In genomic region chr3:15108082-15108545, GRCh38 we compare ENCODE assay signal across 1 cellular context.
TF ChIP-seq lines count a peak whose summit lies in the region.

No MANE protein-coding gene starts in this region.

TF ChIP-seq in HepG2, 621 proteins besides CTCF, POLR2A, EP300 and RAD21 (continued from another document and continues in another):
- no peak for TF ChIP-seq SNAPC4 (CRISPR knock-in tag; IDR thresholded peaks at IDR 0.05)
- TF ChIP-seq MTA1 (CRISPR knock-in tag; IDR thresholded peaks at IDR 0.05; ENCODE audit: borderline replicate concordance) = no peak
- no peak for TF ChIP-seq SMAD1 (CRISPR knock-in tag; IDR thresholded peaks at IDR 0.05; ENCODE audit: borderline replicate concordance, low read depth)
- TF ChIP-seq CBFB (CRISPR knock-in tag; IDR thresholded peaks at IDR 0.05) = no peak
- TF ChIP-seq ZBTB2 (CRISPR knock-in tag; IDR thresholded peaks at IDR 0.05; ENCODE audit: low read depth) = no peak
- TF ChIP-seq, protein P1, sequence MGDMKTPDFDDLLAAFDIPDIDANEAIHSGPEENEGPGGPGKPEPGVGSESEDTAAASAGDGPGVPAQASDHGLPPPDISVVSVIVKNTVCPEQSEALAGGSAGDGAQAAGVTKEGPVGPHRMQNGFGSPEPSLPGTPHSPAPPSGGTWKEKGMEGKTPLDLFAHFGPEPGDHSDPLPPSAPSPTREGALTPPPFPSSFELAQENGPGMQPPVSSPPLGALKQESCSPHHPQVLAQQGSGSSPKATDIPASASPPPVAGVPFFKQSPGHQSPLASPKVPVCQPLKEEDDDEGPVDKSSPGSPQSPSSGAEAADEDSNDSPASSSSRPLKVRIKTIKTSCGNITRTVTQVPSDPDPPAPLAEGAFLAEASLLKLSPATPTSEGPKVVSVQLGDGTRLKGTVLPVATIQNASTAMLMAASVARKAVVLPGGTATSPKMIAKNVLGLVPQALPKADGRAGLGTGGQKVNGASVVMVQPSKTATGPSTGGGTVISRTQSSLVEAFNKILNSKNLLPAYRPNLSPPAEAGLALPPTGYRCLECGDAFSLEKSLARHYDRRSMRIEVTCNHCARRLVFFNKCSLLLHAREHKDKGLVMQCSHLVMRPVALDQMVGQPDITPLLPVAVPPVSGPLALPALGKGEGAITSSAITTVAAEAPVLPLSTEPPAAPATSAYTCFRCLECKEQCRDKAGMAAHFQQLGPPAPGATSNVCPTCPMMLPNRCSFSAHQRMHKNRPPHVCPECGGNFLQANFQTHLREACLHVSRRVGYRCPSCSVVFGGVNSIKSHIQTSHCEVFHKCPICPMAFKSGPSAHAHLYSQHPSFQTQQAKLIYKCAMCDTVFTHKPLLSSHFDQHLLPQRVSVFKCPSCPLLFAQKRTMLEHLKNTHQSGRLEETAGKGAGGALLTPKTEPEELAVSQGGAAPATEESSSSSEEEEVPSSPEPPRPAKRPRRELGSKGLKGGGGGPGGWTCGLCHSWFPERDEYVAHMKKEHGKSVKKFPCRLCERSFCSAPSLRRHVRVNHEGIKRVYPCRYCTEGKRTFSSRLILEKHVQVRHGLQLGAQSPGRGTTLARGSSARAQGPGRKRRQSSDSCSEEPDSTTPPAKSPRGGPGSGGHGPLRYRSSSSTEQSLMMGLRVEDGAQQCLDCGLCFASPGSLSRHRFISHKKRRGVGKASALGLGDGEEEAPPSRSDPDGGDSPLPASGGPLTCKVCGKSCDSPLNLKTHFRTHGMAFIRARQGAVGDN (CRISPR knock-in tag; IDR thresholded peaks at IDR 0.05) = peak; percentile 48
- TF ChIP-seq, protein P2, sequence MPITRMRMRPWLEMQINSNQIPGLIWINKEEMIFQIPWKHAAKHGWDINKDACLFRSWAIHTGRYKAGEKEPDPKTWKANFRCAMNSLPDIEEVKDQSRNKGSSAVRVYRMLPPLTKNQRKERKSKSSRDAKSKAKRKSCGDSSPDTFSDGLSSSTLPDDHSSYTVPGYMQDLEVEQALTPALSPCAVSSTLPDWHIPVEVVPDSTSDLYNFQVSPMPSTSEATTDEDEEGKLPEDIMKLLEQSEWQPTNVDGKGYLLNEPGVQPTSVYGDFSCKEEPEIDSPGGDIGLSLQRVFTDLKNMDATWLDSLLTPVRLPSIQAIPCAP (CRISPR knock-in tag; IDR thresholded peaks at IDR 0.05; ENCODE audit: low read depth) = no peak
- no peak for TF ChIP-seq ZNF766 (CRISPR knock-in tag; IDR thresholded peaks at IDR 0.05; ENCODE audit: borderline replicate concordance)
- no peak for TF ChIP-seq ZNF879 (CRISPR knock-in tag; IDR thresholded peaks at IDR 0.05)
- TF ChIP-seq, protein P3, sequence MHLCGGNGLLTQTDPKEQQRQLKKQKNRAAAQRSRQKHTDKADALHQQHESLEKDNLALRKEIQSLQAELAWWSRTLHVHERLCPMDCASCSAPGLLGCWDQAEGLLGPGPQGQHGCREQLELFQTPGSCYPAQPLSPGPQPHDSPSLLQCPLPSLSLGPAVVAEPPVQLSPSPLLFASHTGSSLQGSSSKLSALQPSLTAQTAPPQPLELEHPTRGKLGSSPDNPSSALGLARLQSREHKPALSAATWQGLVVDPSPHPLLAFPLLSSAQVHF (CRISPR knock-in tag; IDR thresholded peaks at IDR 0.05) = no peak
- TF ChIP-seq, protein P4, sequence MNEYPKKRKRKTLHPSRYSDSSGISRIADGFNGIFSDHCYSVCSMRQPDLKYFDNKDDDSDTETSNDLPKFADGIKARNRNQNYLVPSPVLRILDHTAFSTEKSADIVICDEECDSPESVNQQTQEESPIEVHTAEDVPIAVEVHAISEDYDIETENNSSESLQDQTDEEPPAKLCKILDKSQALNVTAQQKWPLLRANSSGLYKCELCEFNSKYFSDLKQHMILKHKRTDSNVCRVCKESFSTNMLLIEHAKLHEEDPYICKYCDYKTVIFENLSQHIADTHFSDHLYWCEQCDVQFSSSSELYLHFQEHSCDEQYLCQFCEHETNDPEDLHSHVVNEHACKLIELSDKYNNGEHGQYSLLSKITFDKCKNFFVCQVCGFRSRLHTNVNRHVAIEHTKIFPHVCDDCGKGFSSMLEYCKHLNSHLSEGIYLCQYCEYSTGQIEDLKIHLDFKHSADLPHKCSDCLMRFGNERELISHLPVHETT (CRISPR knock-in tag; conservative IDR thresholded peaks at IDR 0.05) = no peak
- TF ChIP-seq ADNP (CRISPR knock-in tag; IDR thresholded peaks at IDR 0.05) = no peak
- 0 out of 2 replicates have a peak, but pooled peaks have one; percentile 9 for TF ChIP-seq BCL6 (CRISPR knock-in tag; IDR thresholded peaks at IDR 0.05)
- 0 out of 2 replicates have a peak, but pooled peaks have one; percentile 13 for TF ChIP-seq FOSL2 (CRISPR knock-in tag; IDR thresholded peaks at IDR 0.05)
- no peak for TF ChIP-seq ZNF564 (CRISPR knock-in tag; IDR thresholded peaks at IDR 0.05)
- TF ChIP-seq, protein P5, sequence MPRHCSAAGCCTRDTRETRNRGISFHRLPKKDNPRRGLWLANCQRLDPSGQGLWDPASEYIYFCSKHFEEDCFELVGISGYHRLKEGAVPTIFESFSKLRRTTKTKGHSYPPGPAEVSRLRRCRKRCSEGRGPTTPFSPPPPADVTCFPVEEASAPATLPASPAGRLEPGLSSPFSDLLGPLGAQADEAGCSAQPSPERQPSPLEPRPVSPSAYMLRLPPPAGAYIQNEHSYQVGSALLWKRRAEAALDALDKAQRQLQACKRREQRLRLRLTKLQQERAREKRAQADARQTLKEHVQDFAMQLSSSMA (CRISPR knock-in tag; IDR thresholded peaks at IDR 0.05) = no peak
- TF ChIP-seq GABPB1 (CRISPR knock-in tag; IDR thresholded peaks at IDR 0.05) = no peak
- no peak for TF ChIP-seq SNAPC2 (CRISPR knock-in tag; IDR thresholded peaks at IDR 0.05)
- TF ChIP-seq PHF21A (CRISPR knock-in tag; IDR thresholded peaks at IDR 0.05) = no peak
- TF ChIP-seq ZNF501 (CRISPR knock-in tag; IDR thresholded peaks at IDR 0.05) = no peak
- no peak for TF ChIP-seq SOX6 (IDR thresholded peaks at IDR 0.05)
- TF ChIP-seq SOX6 (CRISPR knock-in tag; IDR thresholded peaks at IDR 0.05) = 0 out of 2 replicates have a peak, but pooled peaks have one; percentile 10
- TF ChIP-seq, protein P6, sequence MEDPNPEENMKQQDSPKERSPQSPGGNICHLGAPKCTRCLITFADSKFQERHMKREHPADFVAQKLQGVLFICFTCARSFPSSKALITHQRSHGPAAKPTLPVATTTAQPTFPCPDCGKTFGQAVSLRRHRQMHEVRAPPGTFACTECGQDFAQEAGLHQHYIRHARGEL (CRISPR knock-in tag; IDR thresholded peaks at IDR 0.05) = 0 out of 2 replicates have a peak, but pooled peaks have one; percentile 26
- TF ChIP-seq DMTF1 (CRISPR knock-in tag; IDR thresholded peaks at IDR 0.05) = no peak
- TF ChIP-seq SMAD3 (CRISPR knock-in tag; IDR thresholded peaks at IDR 0.05) = peak; percentile 57; the same call in 1 of the 2 replicates
- no peak for TF ChIP-seq ZFY (CRISPR knock-in tag; IDR thresholded peaks at IDR 0.05)
- TF ChIP-seq FUBP1 (CRISPR knock-in tag; IDR thresholded peaks at IDR 0.05; ENCODE audit: borderline replicate concordance) = no peak
- no peak for TF ChIP-seq MAFG (CRISPR knock-in tag; IDR thresholded peaks at IDR 0.05)
- TF ChIP-seq, protein P7, sequence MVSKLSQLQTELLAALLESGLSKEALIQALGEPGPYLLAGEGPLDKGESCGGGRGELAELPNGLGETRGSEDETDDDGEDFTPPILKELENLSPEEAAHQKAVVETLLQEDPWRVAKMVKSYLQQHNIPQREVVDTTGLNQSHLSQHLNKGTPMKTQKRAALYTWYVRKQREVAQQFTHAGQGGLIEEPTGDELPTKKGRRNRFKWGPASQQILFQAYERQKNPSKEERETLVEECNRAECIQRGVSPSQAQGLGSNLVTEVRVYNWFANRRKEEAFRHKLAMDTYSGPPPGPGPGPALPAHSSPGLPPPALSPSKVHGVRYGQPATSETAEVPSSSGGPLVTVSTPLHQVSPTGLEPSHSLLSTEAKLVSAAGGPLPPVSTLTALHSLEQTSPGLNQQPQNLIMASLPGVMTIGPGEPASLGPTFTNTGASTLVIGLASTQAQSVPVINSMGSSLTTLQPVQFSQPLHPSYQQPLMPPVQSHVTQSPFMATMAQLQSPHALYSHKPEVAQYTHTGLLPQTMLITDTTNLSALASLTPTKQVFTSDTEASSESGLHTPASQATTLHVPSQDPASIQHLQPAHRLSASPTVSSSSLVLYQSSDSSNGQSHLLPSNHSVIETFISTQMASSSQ (IDR thresholded peaks at IDR 0.05; ENCODE audit: low read depth) = no peak
- TF ChIP-seq, protein P7 (CRISPR knock-in tag; IDR thresholded peaks at IDR 0.05; ENCODE audit: borderline replicate concordance) = no peak
- TF ChIP-seq ZNF367 (CRISPR knock-in tag; IDR thresholded peaks at IDR 0.05; ENCODE audit: borderline replicate concordance) = no peak
